ENCODE assay signal across 8 cellular contexts in the genomic region with DNA sequence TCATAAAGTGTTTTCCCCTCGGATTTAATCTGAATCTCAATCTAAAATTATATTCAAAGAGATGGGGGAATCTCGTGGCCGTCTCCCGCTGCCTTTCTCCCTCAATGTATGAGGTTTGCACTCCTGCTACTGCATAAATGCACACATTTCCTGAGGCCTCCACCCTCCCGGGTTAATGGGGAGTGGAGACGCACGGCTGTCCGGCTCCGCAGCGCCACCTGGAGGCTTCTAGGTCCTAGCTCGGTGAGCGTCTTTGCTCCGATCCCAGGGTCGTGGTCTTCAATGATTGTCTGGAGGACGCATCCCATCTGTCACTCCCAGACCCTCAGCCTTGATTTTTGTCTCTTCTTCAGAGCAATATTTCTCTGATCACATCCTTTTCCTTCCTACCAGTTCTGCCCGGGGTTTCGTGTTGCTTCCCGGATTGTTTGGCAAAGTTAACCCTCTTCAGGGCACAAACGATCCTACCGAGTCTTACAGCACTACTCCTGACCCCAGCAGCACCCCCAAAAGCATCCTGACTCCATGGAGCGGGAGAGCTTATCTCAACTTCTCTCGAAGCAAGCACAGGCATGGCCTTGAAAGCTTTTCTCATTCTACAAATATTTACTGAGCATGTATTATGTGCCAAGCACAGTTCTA. TPM values are rescaled to one million over a fixed set of nuclear protein-coding genes. Genes with fewer than 3 reads are reported as not detected.
A peak's percentile ranks its signal among the peaks of the same experiment; 100 is the strongest.
DNase-seq lines count a peak whose midpoint lies in the region; ATAC-seq and TF ChIP-seq lines count a peak whose summit lies in the region.

A gene (minus strand): TSS at position 110 of the 642 bp plus-strand sequence. CDS start 516 bp downstream, outside the sequence.

- DNase-seq in COLO668 (lab: John Stamatoyannopoulos, UW; ENCODE audit: unreplicated experiment) (peak; percentile 86), LNCaP clone FGC (ENCODE audit: low read depth) (peak; percentile 27), RWPE1 (ENCODE audit: low spot score) (peak; percentile 90), germinal center (ENCODE audit: low spot score) (peak; percentile 85), occipital lobe (lab: John Stamatoyannopoulos, UW) (peak; percentile 43), substantia nigra (lab: John Stamatoyannopoulos, UW) (peak in 41 of 49 donors; percentile 14 to 93 (median 69))
- DNase-seq in activated gamma-delta T cell treated with anti-CD3 and anti-CD28 coated beads, Interleukin-2, amount 50 U/mL, for 16 hours (ENCODE audit: low read depth) = peak; percentile 45

- ATAC-seq in GM21526 (IDR thresholded peaks at IDR 0.05; ENCODE audit: low FRiP score, unreplicated experiment) = peak; percentile 66

- TF ChIP-seq CTCF in LNCaP clone FGC (IDR thresholded peaks at IDR 0.05; ENCODE audit: control insufficient read depth, extremely low read depth, insufficient read depth) (peak; percentile 83), RWPE1 (conservative IDR thresholded peaks at IDR 0.05; ENCODE audit: low read depth) (peak; percentile 90)

- CTCF ChIA-PET in RWPE1 (lab: Yijun Ruan, JAX) = interaction anchor here (0.6 to 3.8 kb wide), 30 partner anchors 9 to 886 kb away, joined by 3 to 31 read pairs (median 4); no protein-coding TSS in a partner anchor

- H3K4me3 ChIP-seq in LNCaP clone FGC (ENCODE audit: low read depth, low read length) = peak within 1 kb of the TSS; percentile 48

- H3K27ac ChIP-seq in RWPE1 = peak within 1 kb of the TSS; percentile 41; the same call in 1 of the 2 replicates
- H3K27ac ChIP-seq in substantia nigra (ENCODE audit: low read depth, low read length, poor library complexity, severe bottlenecking) = no peak within 1 kb of the TSS

- POLR2A ChIA-PET in RWPE1 (lab: Yijun Ruan, JAX; ENCODE audit: low non-redundant PET) = no interaction called here

RNA-seq across cellular contexts. Expression of the gene that starts here (rescaled TPM):
- total RNA-seq in occipital lobe = 1.9 TPM

Comparison
In these comparisons a context has a peak if more than half of its experiments do, and no peak if none do; other contexts are left out.
1. DNase-seq: peak in every context shown above with its lines; median percentile 90 in RWPE1; 86 in COLO668; 85 in germinal center; 69 in substantia nigra; 45 in activated gamma-delta T cell treated with anti-CD3 and anti-CD28 coated beads, Interleukin-2, amount 50 U/mL, for 16 hours; 43 in occipital lobe; 27 in LNCaP clone FGC.